ENCODE assay signal across 8 cellular contexts in the genomic region with DNA sequence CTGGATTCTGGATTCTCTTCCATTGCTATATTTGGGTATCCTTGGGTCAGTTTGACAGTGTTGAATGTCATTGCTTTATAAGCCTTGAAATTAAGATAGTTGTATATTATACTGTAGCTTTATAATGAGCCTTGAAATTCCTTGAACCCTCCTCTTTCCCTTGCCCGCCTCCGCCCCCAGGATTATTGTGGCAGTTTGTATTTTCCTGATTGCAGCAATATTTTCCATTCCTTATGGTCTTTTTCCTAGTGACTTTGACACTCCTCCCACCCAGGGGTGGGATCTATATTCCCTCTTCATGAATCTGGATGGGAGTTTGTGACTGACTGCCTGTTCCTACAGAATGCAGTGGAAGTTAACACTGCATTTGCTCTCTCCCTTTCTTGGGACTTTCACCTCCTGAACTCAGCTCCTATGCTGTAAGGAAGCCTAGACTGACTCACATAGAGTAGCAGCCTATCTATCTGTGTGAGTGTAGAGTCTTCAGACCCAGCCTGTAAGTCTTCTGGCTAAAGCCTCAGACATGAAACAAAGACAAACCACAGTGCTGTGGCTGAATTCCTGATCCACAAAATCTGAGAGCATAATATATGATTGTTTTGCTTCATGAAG. TPM values are rescaled to one million over a fixed set of nuclear protein-coding genes. Genes with fewer than 3 reads are reported as not detected.
A peak's percentile ranks its signal among the peaks of the same experiment; 100 is the strongest.
DNase-seq lines count a peak whose midpoint lies in the region; ATAC-seq and TF ChIP-seq lines count a peak whose summit lies in the region.

No MANE protein-coding gene starts in this region.

- peak overlapping the region; percentile 31 for H2AK9ac ChIP-seq in IMR-90 (replicated peaks; ENCODE audit: low read depth, low read length, poor library complexity)

- H3K4me3 ChIP-seq in BLaER1 (no peak overlapping the region), IMR-90 (ENCODE audit: insufficient read depth, low read depth, low read length) (no peak overlapping the region)

- ATAC-seq in IMR-90 (ENCODE audit: low read depth) (no peak), GM21723 (IDR thresholded peaks at IDR 0.05; ENCODE audit: unreplicated experiment) (no peak)

- TF ChIP-seq POLR2A in IMR-90 (IDR thresholded peaks at IDR 0.05; ENCODE audit: low read depth, low read length), result no peak

- dilution Hi-C loops in IMR-90 (cut with HindIII; ENCODE audit: low sequenced_read_pairs, unreplicated experiment), result no loop called here

- H4K91ac ChIP-seq in IMR-90 (ENCODE audit: insufficient read depth, low read depth, low read length), result no peak overlapping the region

- H3K27ac ChIP-seq in BLaER1, result no peak overlapping the region
- H3K27ac ChIP-seq in IMR-90 (ENCODE audit: insufficient read depth, low read length), result no peak overlapping the region

- no peak for TF ChIP-seq RAD21 in IMR-90 (IDR thresholded peaks at IDR 0.05; ENCODE audit: low read length)

- H3K4me2 ChIP-seq in BLaER1, result peak overlapping the region; percentile 75
- H3K4me2 ChIP-seq in IMR-90 (ENCODE audit: low read depth, low read length), result peak overlapping the region; percentile 58

- no peak overlapping the region for H2BK15ac ChIP-seq in IMR-90 (ENCODE audit: low read depth, low read length)

- TF ChIP-seq CTCF in IMR-90 (conservative IDR thresholded peaks at IDR 0.05; ENCODE audit: low read depth, low read length), result no peak

- H3K18ac ChIP-seq in IMR-90 (ENCODE audit: low read depth, low read length), result no peak overlapping the region

- H2BK20ac ChIP-seq in IMR-90 (ENCODE audit: low read depth, low read length), result no peak overlapping the region

- H3K27me3 ChIP-seq in BLaER1 (peaks cover 18% of the 10 kb centered on the region), IMR-90 (ENCODE audit: control insufficient read depth, insufficient read depth, low read length) (no peaks in the 10 kb centered on the region)

- H3K9me3 ChIP-seq in BLaER1 (no peaks in the 10 kb centered on the region), IMR-90 (ENCODE audit: control insufficient read depth, insufficient read depth, low read length) (no peaks in the 10 kb centered on the region)

- no peak overlapping the region for H3K23ac ChIP-seq in IMR-90 (ENCODE audit: low read depth, low read length)

- H3K14ac ChIP-seq in IMR-90 (replicated peaks; ENCODE audit: low read depth, low read length), result no peak overlapping the region

- in situ Hi-C loops in IMR-90 (cut with MboI; ENCODE audit: low sequenced_read_pairs), result no loop called here

- whole genome bisulfite sequencing in IMR-90 (ENCODE audit: extremely low coverage in 2 of 2, insufficient read length in 1 of 2), 2 experiments, result no CpG with 5 or more reads among the region's 2 CpGs

- H3K9ac ChIP-seq in BLaER1 (no peak overlapping the region), IMR-90 (ENCODE audit: low read depth, low read length) (no peak overlapping the region; the same call in 1 of the 2 replicates)

- no peak overlapping the region for H2AK5ac ChIP-seq in IMR-90 (ENCODE audit: low read depth, low read length)

- H4K20me1 ChIP-seq in BLaER1 (0 out of 2 replicates have a peak, but pooled peaks cover 10% of the 10 kb centered on the region), IMR-90 (ENCODE audit: insufficient read depth, low read length) (no peaks in the 10 kb centered on the region)

- H3K4ac ChIP-seq in IMR-90 (ENCODE audit: low read depth, low read length), result no peak overlapping the region

- no peaks in the 10 kb centered on the region for H3K9me1 ChIP-seq in IMR-90 (ENCODE audit: insufficient read depth, low read length)

- no peak overlapping the region for H2BK5ac ChIP-seq in IMR-90 (ENCODE audit: low read depth, low read length, poor library complexity, severe bottlenecking)

- intact Hi-C loops in IMR-90 (cut with micrococcal nuclease), result no loop called here

- H3K79me1 ChIP-seq in IMR-90 (ENCODE audit: low read depth in 1 of 2, low read length in 2 of 2), result peaks cover 0 to 7% of the 10 kb centered on the region in 2 experiments; a peak in 2 of 4 replicates

- no peak overlapping the region for H4K8ac ChIP-seq in IMR-90 (ENCODE audit: low read depth in 2 of 2, low read length in 2 of 2)

- H2BK120ac ChIP-seq in IMR-90 (ENCODE audit: low read depth, low read length), result no peak overlapping the region

- no peak overlapping the region for H3K56ac ChIP-seq in IMR-90 (ENCODE audit: extremely low read depth, insufficient read depth, low read length)

- POLR2A ChIA-PET in IMR-90 (lab: Charles Lee; ENCODE audit: unreplicated experiment), result no interaction called here

- H3K4me1 ChIP-seq in BLaER1, result peaks cover 13% of the 10 kb centered on the region
- no peaks in the 10 kb centered on the region for H3K4me1 ChIP-seq in IMR-90 (ENCODE audit: control insufficient read depth, insufficient read depth, low read length)

- H4K5ac ChIP-seq in IMR-90 (ENCODE audit: low read depth, low read length), result no peak overlapping the region; the same call in 1 of the 2 replicates

- H3K36me3 ChIP-seq in BLaER1 (no peaks in the 10 kb centered on the region), IMR-90 (ENCODE audit: control insufficient read depth, insufficient read depth, low read length) (no peaks in the 10 kb centered on the region)

- H2AFZ ChIP-seq in IMR-90 (replicated peaks; ENCODE audit: low read length, poor library complexity), result no peak overlapping the region

- no TSS peak for BruUV-seq in IMR-90 (replicated peaks; lab: Mats Ljungman, UMichigan)

- DNase-seq in IMR-90, result peak; percentile 39
- peak; percentile 82 for DNase-seq in amniotic epithelial cell (ENCODE audit: low read depth)
- peak; percentile 7 to 33 for DNase-seq in lung microvascular endothelial cell (ENCODE audit: low read depth in 2 of 2)
- no peak for DNase-seq in NCI-H2227 treated with DMSO at 0.1 percent for 48 hours (lab: John Stamatoyannopoulos, UW)
- DNase-seq in NCI-H1105 (lab: John Stamatoyannopoulos, UW), result no peak
- DNase-seq in NCI-H2029 (lab: John Stamatoyannopoulos, UW), result no peak

- CTCF ChIA-PET in IMR-90 (lab: Yijun Ruan, JAX), result interaction anchor here (1.5 kb wide), 1 partner anchor 20 kb away, joined by 5 read pairs; no protein-coding TSS in a partner anchor

TF ChIP-seq in IMR-90, 13 proteins besides CTCF, POLR2A, EP300 and RAD21:
- TF ChIP-seq, protein P1, sequence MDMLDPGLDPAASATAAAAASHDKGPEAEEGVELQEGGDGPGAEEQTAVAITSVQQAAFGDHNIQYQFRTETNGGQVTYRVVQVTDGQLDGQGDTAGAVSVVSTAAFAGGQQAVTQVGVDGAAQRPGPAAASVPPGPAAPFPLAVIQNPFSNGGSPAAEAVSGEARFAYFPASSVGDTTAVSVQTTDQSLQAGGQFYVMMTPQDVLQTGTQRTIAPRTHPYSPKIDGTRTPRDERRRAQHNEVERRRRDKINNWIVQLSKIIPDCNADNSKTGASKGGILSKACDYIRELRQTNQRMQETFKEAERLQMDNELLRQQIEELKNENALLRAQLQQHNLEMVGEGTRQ (IDR thresholded peaks at IDR 0.05; ENCODE audit: low read depth, low read length), result no peak
- no peak for TF ChIP-seq MAZ (IDR thresholded peaks at IDR 0.05; ENCODE audit: borderline replicate concordance, low read depth, low read length)
- TF ChIP-seq, protein P2, sequence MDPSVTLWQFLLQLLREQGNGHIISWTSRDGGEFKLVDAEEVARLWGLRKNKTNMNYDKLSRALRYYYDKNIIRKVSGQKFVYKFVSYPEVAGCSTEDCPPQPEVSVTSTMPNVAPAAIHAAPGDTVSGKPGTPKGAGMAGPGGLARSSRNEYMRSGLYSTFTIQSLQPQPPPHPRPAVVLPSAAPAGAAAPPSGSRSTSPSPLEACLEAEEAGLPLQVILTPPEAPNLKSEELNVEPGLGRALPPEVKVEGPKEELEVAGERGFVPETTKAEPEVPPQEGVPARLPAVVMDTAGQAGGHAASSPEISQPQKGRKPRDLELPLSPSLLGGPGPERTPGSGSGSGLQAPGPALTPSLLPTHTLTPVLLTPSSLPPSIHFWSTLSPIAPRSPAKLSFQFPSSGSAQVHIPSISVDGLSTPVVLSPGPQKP (IDR thresholded peaks at IDR 0.05; ENCODE audit: borderline replicate concordance, low read depth, low read length), result no peak
- TF ChIP-seq RFX5 (IDR thresholded peaks at IDR 0.05; ENCODE audit: low read depth, low read length), result no peak
- TF ChIP-seq MXI1 (IDR thresholded peaks at IDR 0.05; ENCODE audit: borderline replicate concordance, low read depth, low read length), result no peak
- no peak for TF ChIP-seq RCOR1 (IDR thresholded peaks at IDR 0.05; ENCODE audit: insufficient replicate concordance, low read length)
- no peak for TF ChIP-seq NFE2L2 (IDR thresholded peaks at IDR 0.05; ENCODE audit: low read depth, low read length)
- TF ChIP-seq FOS (IDR thresholded peaks at IDR 0.05; ENCODE audit: low read depth, low read length), result no peak
- no peak for TF ChIP-seq SMC3 (IDR thresholded peaks at IDR 0.05; ENCODE audit: low read depth, low read length)

RNA-seq across cellular contexts. Expression of a gene that starts 2.2 kb away (rescaled TPM):
- total RNA-seq in IMR-90 (2012; rRNA removed) (35.0 and 42.5 TPM in 2 replicates), lung microvascular endothelial cell (27.5 and 57.7 TPM in 2 replicates)
- polyA plus RNA-seq in IMR-90 (2012; rRNA removed), result 51.7 and 52.3 TPM in 2 replicates
- 18.3 and 82.9 TPM in 2 replicates for polyA plus RNA-seq in IMR-90 (2012; cell fraction: cytosol; rRNA removed)
- polyA plus RNA-seq in IMR-90 (2012; cell fraction: nucleus; rRNA removed; ENCODE audit: low replicate concordance), result 3.3 and 20.8 TPM in 2 replicates

RNA-seq across cellular contexts. Expression of a gene that starts 6.3 kb away (rescaled TPM):
- total RNA-seq in IMR-90 (2012; rRNA removed), result 1.1 and 1.4 TPM in 2 replicates
- 1.1 and 1.5 TPM in 2 replicates for polyA plus RNA-seq in IMR-90 (2012; rRNA removed)
- 0.60 and 0.71 TPM in 2 replicates for polyA plus RNA-seq in IMR-90 (2012; cell fraction: cytosol; rRNA removed)
- polyA plus RNA-seq in IMR-90 (2012; cell fraction: nucleus; rRNA removed; ENCODE audit: low replicate concordance), result 0.22 and 0.97 TPM in 2 replicates
- total RNA-seq in lung microvascular endothelial cell, result 3.7 and 20.8 TPM in 2 replicates

RNA-seq across cellular contexts. Expression of a gene that starts 42.1 kb away (rescaled TPM):
- total RNA-seq in IMR-90 (2012; rRNA removed) (8.4 and 11.4 TPM in 2 replicates), lung microvascular endothelial cell (6.3 and 13.3 TPM in 2 replicates)
- 6.4 and 7.0 TPM in 2 replicates for polyA plus RNA-seq in IMR-90 (2012; rRNA removed)
- polyA plus RNA-seq in IMR-90 (2012; cell fraction: cytosol; rRNA removed), result 6.0 and 7.3 TPM in 2 replicates
- 2.8 and 6.8 TPM in 2 replicates for polyA plus RNA-seq in IMR-90 (2012; cell fraction: nucleus; rRNA removed; ENCODE audit: low replicate concordance)

RNA-seq across cellular contexts. Expression of a gene that starts 42.1 kb away (rescaled TPM):
- 0.54 and 0.56 TPM in 2 replicates for total RNA-seq in IMR-90 (2012; rRNA removed)
- polyA plus RNA-seq in IMR-90 (2012; rRNA removed), result 4.2 and 4.9 TPM in 2 replicates
- 0.52 and 0.55 TPM in 2 replicates for polyA plus RNA-seq in IMR-90 (2012; cell fraction: cytosol; rRNA removed)
- 2.4 and 5.8 TPM in 2 replicates for polyA plus RNA-seq in IMR-90 (2012; cell fraction: nucleus; rRNA removed; ENCODE audit: low replicate concordance)
- 16.6 and 17.5 TPM in 2 replicates for total RNA-seq in lung microvascular endothelial cell

RNA-seq across cellular contexts. Expression of a gene that starts 42.5 kb away (rescaled TPM):
- total RNA-seq in IMR-90 (2012; rRNA removed) (20.8 and 24.7 TPM in 2 replicates), lung microvascular endothelial cell (8.5 and 9.4 TPM in 2 replicates)
- 13.5 and 14.4 TPM in 2 replicates for polyA plus RNA-seq in IMR-90 (2012; rRNA removed)
- 5.0 and 7.3 TPM in 2 replicates for polyA plus RNA-seq in IMR-90 (2012; cell fraction: cytosol; rRNA removed)
- polyA plus RNA-seq in IMR-90 (2012; cell fraction: nucleus; rRNA removed; ENCODE audit: low replicate concordance), result 1.0 and 7.4 TPM in 2 replicates

Comparison
In these comparisons a context has a peak if more than half of its experiments do, and no peak if none do; other contexts are left out.
1. DNase-seq: peak in IMR-90 (single experiment), amniotic epithelial cell (single experiment) and lung microvascular endothelial cell (2 of 2); none in NCI-H2227 treated with DMSO at 0.1 percent for 48 hours (single experiment), NCI-H1105 (single experiment) and NCI-H2029 (single experiment).